Comparison of ENCODE assay signal across 8 cellular contexts in the genomic region with DNA sequence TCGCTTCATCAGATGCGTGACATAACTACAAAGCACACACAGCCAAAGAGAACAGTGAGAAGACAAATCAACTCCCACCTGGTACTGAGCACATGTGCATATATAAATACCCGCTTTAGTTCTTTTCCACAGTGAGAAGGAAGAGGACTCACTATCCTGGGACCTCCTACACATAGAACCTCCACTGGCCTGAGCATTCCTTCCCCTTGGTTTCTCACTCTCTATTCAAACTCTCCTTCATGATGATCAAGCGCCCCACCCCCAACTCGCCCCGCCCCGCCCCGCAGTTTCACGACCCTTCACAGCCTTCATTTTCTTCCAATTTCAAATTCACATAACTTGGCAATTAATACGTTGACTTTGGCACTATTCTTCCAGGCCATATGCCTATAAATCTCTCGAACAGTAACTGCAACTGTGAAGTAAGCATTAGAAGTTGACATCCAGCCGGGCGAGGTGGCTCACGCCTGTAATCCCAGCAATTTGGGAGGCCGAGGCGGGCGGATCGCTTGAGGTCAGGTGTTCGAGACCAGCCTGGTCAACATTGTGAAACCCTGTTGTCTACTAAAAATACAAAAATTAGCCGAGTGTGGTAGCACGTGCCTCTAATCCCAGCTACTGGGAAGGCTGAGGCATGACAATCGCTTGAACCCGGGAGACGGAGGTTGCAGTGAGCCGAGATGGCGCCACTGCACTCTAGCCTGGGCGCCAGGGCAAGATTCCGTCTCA. TPM values are rescaled to one million over a fixed set of nuclear protein-coding genes. Genes with fewer than 3 reads are reported as not detected.
DNase-seq lines count a peak whose midpoint lies in the region; ATAC-seq, FAIRE-seq and TF ChIP-seq lines count a peak whose summit lies in the region.

No MANE protein-coding gene starts in this region.

- WGBS in small intestine, 3 donors: 9 to 14% (median 10%) methylated on average over 28 of the region's 28 CpGs

- H3K4me3 ChIP-seq in small intestine (ENCODE audit: low read depth in 1 of 2, low read length in 2 of 2): peak overlapping the region; percentile 65 to 68

- POLR2A ChIA-PET in activated CD8-positive, alpha-beta T cell treated with anti-CD3 and anti-CD28 coated beads for 36 hours (lab: Charles Lee): interaction anchor here (0.6 to 5.7 kb wide), 15 partner anchors 9 to 1214 kb away, joined by 3 to 48 read pairs (median 5); partner anchors contain the start of genes CPEB1 and WHAMM

- H3K4me3 Mint-ChIP-seq in activated CD8-positive, alpha-beta T cell treated with anti-CD3 and anti-CD28 coated beads for 36 hours: peak overlapping the region; percentile 94

- peak; percentile 15 for DNase-seq in HCEC 1CT
- no peak for DNase-seq in activated CD8-positive, alpha-beta T cell treated with anti-CD3 and anti-CD28 coated beads for 36 hours
- peak; percentile 22 for DNase-seq in hepatic stellate cell (ENCODE audit: low spot score)
- no peak for DNase-seq in small intestine
- DNase-seq in amygdala (lab: John Stamatoyannopoulos, UW): no peak
- no peak for DNase-seq in foreskin melanocyte
- DNase-seq in SW480 (ENCODE audit: low spot score): no peak

- H3K27ac ChIP-seq in small intestine (ENCODE audit: low read depth in 1 of 2, low read length in 1 of 2): peak overlapping the region; percentile 27 to 85

- H3K9me3 Mint-ChIP-seq in activated CD8-positive, alpha-beta T cell treated with anti-CD3 and anti-CD28 coated beads for 36 hours: no peaks in the 10 kb centered on the region

- no peak for ATAC-seq in activated CD8-positive, alpha-beta T cell treated with anti-CD3 and anti-CD28 coated beads for 36 hours
- no peak for ATAC-seq in HG02763 (IDR thresholded peaks at IDR 0.05; ENCODE audit: unreplicated experiment)

- peaks cover 17 to 19% of the 10 kb centered on the region in 2 donors for H3K36me3 ChIP-seq in small intestine (ENCODE audit: control insufficient read depth in 2 of 2, insufficient read depth in 2 of 2, low read length in 2 of 2)

- H3K36me3 Mint-ChIP-seq in activated CD8-positive, alpha-beta T cell treated with anti-CD3 and anti-CD28 coated beads for 36 hours (ENCODE audit: low read depth): peaks cover 66% of the 10 kb centered on the region

- H3K4me1 Mint-ChIP-seq in activated CD8-positive, alpha-beta T cell treated with anti-CD3 and anti-CD28 coated beads for 36 hours (ENCODE audit: low read depth): peaks cover 44% of the 10 kb centered on the region

- TF ChIP-seq CTCF in activated CD8-positive, alpha-beta T cell treated with anti-CD3 and anti-CD28 coated beads for 36 hours (IDR thresholded peaks at IDR 0.05): no peak

- H3K9me3 ChIP-seq in small intestine (ENCODE audit: control insufficient read depth, low read depth): no peaks in the 10 kb centered on the region

- H3K27me3 ChIP-seq in small intestine (ENCODE audit: control insufficient read depth in 2 of 2, insufficient read depth in 2 of 2, low read length in 2 of 2): no peaks in the 10 kb centered on the region

- CTCF ChIA-PET in activated CD8-positive, alpha-beta T cell treated with anti-CD3 and anti-CD28 coated beads for 36 hours (lab: Charles Lee): interaction anchor here (2.3 to 2.8 kb wide), 3 partner anchors 8 to 461 kb away, joined by 8 to 35 read pairs (median 10); no protein-coding TSS in a partner anchor

- peaks cover 0 to 5% of the 10 kb centered on the region in 2 donors for H3K4me1 ChIP-seq in small intestine (ENCODE audit: control insufficient read depth in 2 of 2, insufficient read depth in 1 of 2, low read depth in 1 of 2, low read length in 1 of 2)

- intact Hi-C loops in activated CD8-positive, alpha-beta T cell treated with anti-CD3 and anti-CD28 coated beads for 36 hours (cut with micrococcal nuclease): loop anchor here (10.0 kb wide), 2 partner anchors 476 to 1244 kb away; partner anchors contain the start of gene C15orf40

- no peaks in the 10 kb centered on the region for H3K27me3 Mint-ChIP-seq in activated CD8-positive, alpha-beta T cell treated with anti-CD3 and anti-CD28 coated beads for 36 hours

- H3K27ac Mint-ChIP-seq in activated CD8-positive, alpha-beta T cell treated with anti-CD3 and anti-CD28 coated beads for 36 hours: peak overlapping the region; percentile 95

- FAIRE-seq in small intestine (lab: Jason Lieb, UNC): no peak

RNA-seq across cellular contexts. Expression of gene RPS17, which starts 1.1 kb away (rescaled TPM):
- 1,000 to 10,000 TPM; 3,057 to 3,069 TPM for total RNA-seq in activated CD8-positive, alpha-beta T cell treated with anti-CD3 and anti-CD28 coated beads for 36 hours
- 1,000 to 10,000 TPM; 1,800 to 5,833 (median 3,687) TPM for polyA plus RNA-seq in small intestine

Comparison
In these comparisons a context has a peak if more than half of its experiments do, and no peak if none do; other contexts are left out.
1. DNase-seq: peak in HCEC 1CT (single experiment) and hepatic stellate cell (single experiment); none in activated CD8-positive, alpha-beta T cell treated with anti-CD3 and anti-CD28 coated beads for 36 hours (single experiment), small intestine (single experiment), amygdala (0 of 56), foreskin melanocyte (single experiment) and SW480 (single experiment).